22 cellular contexts compared by ENCODE assay signal in the genomic region with DNA sequence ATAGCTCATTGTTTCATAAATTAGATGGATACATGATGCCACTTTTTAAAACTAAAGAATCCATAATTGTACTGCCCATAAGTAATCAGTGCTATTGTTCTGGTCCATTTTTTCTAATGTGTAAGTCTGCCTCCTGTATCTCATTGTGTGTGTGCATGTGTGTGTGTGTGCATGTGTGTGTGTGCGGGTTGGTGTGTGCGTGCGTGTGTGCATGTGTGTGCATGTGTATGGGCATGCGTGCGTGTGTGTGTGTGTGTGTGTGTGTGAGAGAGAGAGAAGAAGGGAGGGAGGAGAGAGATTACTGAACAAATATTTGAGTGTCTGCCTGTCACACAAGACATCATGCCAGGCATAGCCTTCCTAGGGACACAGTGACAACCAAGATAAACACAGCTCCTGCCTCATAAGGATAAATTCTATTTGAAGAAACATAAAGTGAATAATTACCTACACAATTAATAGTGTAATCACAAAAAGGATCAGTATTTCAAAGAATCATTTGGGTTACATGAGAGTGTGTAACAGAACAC.
"Had no signal": no experiment of that assay in that cellular context is flagged by ENCODE, and none has a peak within 500 bp of the region (broad histone marks: within the 10 kb centered on the region; RNA-seq: fewer than 3 reads in every experiment).

No MANE protein-coding gene starts in this region.

- H3K4me1 ChIP-seq: right lobe of liver, tibial artery had no signal

- H3K27ac Mint-ChIP-seq: activated CD4-positive, alpha-beta memory T cell treated with anti-CD3 and anti-CD28 coated beads, Interleukin-2, amount 10 ng/mL, durations not matched to agents 7 days and 5 days; activated naive CD4-positive, alpha-beta T cell treated with anti-CD3 and anti-CD28 coated beads for 36 hours; activated naive CD8-positive, alpha-beta T cell treated with anti-CD3 and anti-CD28 coated beads, Interleukin-2, amount 10 ng/mL, durations not matched to agents 7 days and 5 days; activated T-cell treated with anti-CD3 and anti-CD28 coated beads, Interleukin-2, amount 50 U/mL, for 72 hours; natural killer cell treated with Interleukin-12 subunit alpha and Interleukin-12 subunit beta and Interleukin-15 and Interleukin-18, amount 100 ng/mL, for 72 hours; stimulated activated naive CD8-positive, alpha-beta T cell treated with anti-CD3 and anti-CD28 coated beads, Interleukin-15, amount 100 ng/mL, for 72 hours had no signal

- H3K4me3 Mint-ChIP-seq: activated CD4-positive, alpha-beta memory T cell treated with anti-CD3 and anti-CD28 coated beads, Interleukin-2, amount 10 ng/mL, durations not matched to agents 7 days and 5 days; activated naive CD4-positive, alpha-beta T cell treated with anti-CD3 and anti-CD28 coated beads for 36 hours; activated naive CD8-positive, alpha-beta T cell treated with anti-CD3 and anti-CD28 coated beads, Interleukin-2, amount 10 ng/mL, durations not matched to agents 7 days and 5 days; activated T-cell treated with anti-CD3 and anti-CD28 coated beads, Interleukin-2, amount 50 U/mL, for 72 hours; natural killer cell treated with Interleukin-12 subunit alpha and Interleukin-12 subunit beta and Interleukin-15 and Interleukin-18, amount 100 ng/mL, for 72 hours; stimulated activated naive CD8-positive, alpha-beta T cell treated with anti-CD3 and anti-CD28 coated beads, Interleukin-15, amount 100 ng/mL, for 72 hours had no signal

- H3K27ac ChIP-seq: coronary artery, heart left ventricle, right lobe of liver, skin epidermis, tibial artery had no signal

- H3K36me3 ChIP-seq: heart left ventricle, right lobe of liver, tibial artery had no signal

- DNase-seq: activated CD4-positive, alpha-beta memory T cell treated with anti-CD3 and anti-CD28 coated beads, Interleukin-2, amount 10 ng/mL, durations not matched to agents 7 days and 5 days; activated CD4-positive, alpha-beta T cell treated with anti-CD3 and anti-CD28 coated beads for 48 hours; activated effector memory CD4-positive, alpha-beta T cell treated with Interleukin-2 at 50 U/mL for 16 hours; activated naive CD4-positive, alpha-beta T cell treated with anti-CD3 and anti-CD28 coated beads for 36 hours; activated naive CD8-positive, alpha-beta T cell treated with anti-CD3 and anti-CD28 coated beads, Interleukin-2, amount 10 ng/mL, durations not matched to agents 7 days and 5 days; activated T-cell treated with anti-CD3 and anti-CD28 coated beads, Interleukin-2, amount 50 U/mL, for 72 hours; amniotic stem cell; cerebellar nuclear complex; heart left ventricle; islet precursor cell; left cardiac atrium; nucleus accumbens; right lobe of liver; stimulated activated CD4-positive, alpha-beta T cell treated with anti-CD3 and anti-CD28 coated beads, Interleukin-1b, Interleukin-23, amount 100 ng/mL, for 48 hours; stimulated activated naive CD8-positive, alpha-beta T cell treated with anti-CD3 and anti-CD28 coated beads, Interleukin-15, amount 100 ng/mL, for 72 hours; T1000; tibial artery had no signal

- H3K4me3 ChIP-seq: coronary artery, heart left ventricle, right lobe of liver, skin epidermis, tibial artery had no signal

- H3K36me3 Mint-ChIP-seq: activated naive CD8-positive, alpha-beta T cell treated with anti-CD3 and anti-CD28 coated beads, Interleukin-2, amount 10 ng/mL, durations not matched to agents 7 days and 5 days; natural killer cell treated with Interleukin-12 subunit alpha and Interleukin-12 subunit beta and Interleukin-15 and Interleukin-18, amount 100 ng/mL, for 72 hours had no signal

- H3K9me3 Mint-ChIP-seq: activated CD4-positive, alpha-beta memory T cell treated with anti-CD3 and anti-CD28 coated beads, Interleukin-2, amount 10 ng/mL, durations not matched to agents 7 days and 5 days; activated naive CD4-positive, alpha-beta T cell treated with anti-CD3 and anti-CD28 coated beads for 36 hours; activated naive CD8-positive, alpha-beta T cell treated with anti-CD3 and anti-CD28 coated beads, Interleukin-2, amount 10 ng/mL, durations not matched to agents 7 days and 5 days; activated T-cell treated with anti-CD3 and anti-CD28 coated beads, Interleukin-2, amount 50 U/mL, for 72 hours; natural killer cell treated with Interleukin-12 subunit alpha and Interleukin-12 subunit beta and Interleukin-15 and Interleukin-18, amount 100 ng/mL, for 72 hours; stimulated activated naive CD8-positive, alpha-beta T cell treated with anti-CD3 and anti-CD28 coated beads, Interleukin-15, amount 100 ng/mL, for 72 hours had no signal

- FAIRE-seq: bronchial epithelial cell, endometrium had no signal

- H3K27me3 ChIP-seq: right lobe of liver had no signal

- H3K9me3 ChIP-seq: heart left ventricle, right lobe of liver, tibial artery had no signal
